ENCODE assay signal across 1 cellular context in genomic region chrX:39953879-39954278, GRCh38.
TF ChIP-seq lines count a peak whose summit lies in the region.

No MANE protein-coding gene starts in this region.

TF ChIP-seq in HepG2, 621 proteins besides CTCF, POLR2A, EP300 and RAD21 (continued from another document and continues in another):
- TF ChIP-seq MXD4 (CRISPR knock-in tag; IDR thresholded peaks at IDR 0.05) (0 out of 2 replicates have a peak, but pooled peaks have one; percentile 53), GABPA (IDR thresholded peaks at IDR 0.05; ENCODE audit: low read depth, low read length) (no peak), GABPA (CRISPR knock-in tag; IDR thresholded peaks at IDR 0.05; ENCODE audit: low read depth) (0 out of 2 replicates have a peak, but pooled peaks have one; percentile 9), THAP9 (CRISPR knock-in tag; IDR thresholded peaks at IDR 0.05; ENCODE audit: borderline replicate concordance) (peak; percentile 64; the same call in 1 of the 2 replicates), ELF3 (CRISPR knock-in tag; IDR thresholded peaks at IDR 0.05) (peak; percentile 38; the same call in 1 of the 2 replicates), DRAP1 (CRISPR knock-in tag; IDR thresholded peaks at IDR 0.05) (peak; percentile 87), LCORL (IDR thresholded peaks at IDR 0.05) (no peak), LCORL (CRISPR knock-in tag; IDR thresholded peaks at IDR 0.05) (peak; percentile 46; the same call in 1 of the 2 replicates), PATZ1 (CRISPR knock-in tag; IDR thresholded peaks at IDR 0.05) (0 out of 2 replicates have a peak, but pooled peaks have one; percentile 22), BRF2 (CRISPR knock-in tag; IDR thresholded peaks at IDR 0.05) (no peak), FOXP4 (CRISPR knock-in tag; IDR thresholded peaks at IDR 0.05) (peak; percentile 58), TEAD3 (CRISPR knock-in tag; optimal IDR thresholded peaks at IDR 0.05; ENCODE audit: borderline replicate concordance) (peak; percentile 28), MAX (IDR thresholded peaks at IDR 0.05) (peak; percentile 80), FOXA3 (CRISPR knock-in tag; IDR thresholded peaks at IDR 0.05) (peak; percentile 81), PLRG1 (conservative IDR thresholded peaks at IDR 0.05) (no peak), TBX2 (CRISPR knock-in tag; IDR thresholded peaks at IDR 0.05; ENCODE audit: borderline replicate concordance) (peak; percentile 69; the same call in 1 of the 2 replicates), ZNF790 (CRISPR knock-in tag; IDR thresholded peaks at IDR 0.05; ENCODE audit: borderline replicate concordance) (peak; percentile 64; the same call in 1 of the 2 replicates), HDAC2 (CRISPR knock-in tag; IDR thresholded peaks at IDR 0.05) (peak; percentile 63; the same call in 1 of the 2 replicates), ZNF331 (CRISPR knock-in tag; IDR thresholded peaks at IDR 0.05) (peak; percentile 75), ZNF772 (CRISPR knock-in tag; IDR thresholded peaks at IDR 0.05) (peak; percentile 50; the same call in 1 of the 2 replicates), REL (CRISPR knock-in tag; conservative IDR thresholded peaks at IDR 0.05) (no peak), ZNF296 (CRISPR knock-in tag; conservative IDR thresholded peaks at IDR 0.05) (no peak), ARID4A (CRISPR knock-in tag; IDR thresholded peaks at IDR 0.05; ENCODE audit: borderline replicate concordance) (peak; percentile 36; the same call in 1 of the 2 replicates), CBX5 (CRISPR knock-in tag; IDR thresholded peaks at IDR 0.05; ENCODE audit: borderline replicate concordance) (peak; percentile 44; the same call in 1 of the 2 replicates), BCL6 (CRISPR knock-in tag; IDR thresholded peaks at IDR 0.05) (peak; percentile 68; the same call in 1 of the 2 replicates), EZH2 (conservative IDR thresholded peaks at IDR 0.05; ENCODE audit: low read depth, low read length) (no peak), FOXP1 (IDR thresholded peaks at IDR 0.05) (no peak), FOXP1 (CRISPR knock-in tag; IDR thresholded peaks at IDR 0.05) (peak; percentile 70; the same call in 1 of the 2 replicates), FOXA1 (IDR thresholded peaks at IDR 0.05) (no peak), FOXA1 (CRISPR knock-in tag; IDR thresholded peaks at IDR 0.05) (peak; percentile 84), XRCC5 (optimal IDR thresholded peaks at IDR 0.05; ENCODE audit: low read length) (peak; percentile 28), RCOR2 (CRISPR knock-in tag; IDR thresholded peaks at IDR 0.05) (0 out of 2 replicates have a peak, but pooled peaks have one; percentile 41), ZFP36L1 (CRISPR knock-in tag; IDR thresholded peaks at IDR 0.05) (no peak), CREM (IDR thresholded peaks at IDR 0.05) (peak; percentile 55), CREM (CRISPR knock-in tag; IDR thresholded peaks at IDR 0.05) (no peak), ZHX2 (IDR thresholded peaks at IDR 0.05; ENCODE audit: low read depth) (no peak), ZHX2 (CRISPR knock-in tag; IDR thresholded peaks at IDR 0.05; ENCODE audit: borderline replicate concordance) (no peak), GTF3A (CRISPR knock-in tag; conservative IDR thresholded peaks at IDR 0.05) (no peak), ZNF652 (CRISPR knock-in tag; IDR thresholded peaks at IDR 0.05; ENCODE audit: borderline replicate concordance, low read depth) (peak; percentile 40; the same call in 1 of the 2 replicates), ERF (CRISPR knock-in tag; IDR thresholded peaks at IDR 0.05) (peak; percentile 35; the same call in 1 of the 2 replicates), ZMYM3 (CRISPR knock-in tag; IDR thresholded peaks at IDR 0.05) (peak; percentile 92), ZNF562 (CRISPR knock-in tag; IDR thresholded peaks at IDR 0.05; ENCODE audit: borderline replicate concordance) (no peak), BHLHE40 (IDR thresholded peaks at IDR 0.05; ENCODE audit: low read length) (peak; percentile 38; the same call in 1 of the 2 replicates), GATAD1 (CRISPR knock-in tag; IDR thresholded peaks at IDR 0.05) (0 out of 2 replicates have a peak, but pooled peaks have one; percentile 21)
